In genomic region chr22:29310863-29311339, GRCh38 we compare ENCODE assay signal across 8 cellular contexts. TPM values are rescaled to one million over a fixed set of nuclear protein-coding genes. Genes with fewer than 3 reads are reported as not detected.
DNase-seq lines count a peak whose midpoint lies in the region; ATAC-seq, FAIRE-seq and TF ChIP-seq lines count a peak whose summit lies in the region.

No MANE protein-coding gene starts in this region.

- TF ChIP-seq EP300 in HepG2 (IDR thresholded peaks at IDR 0.05; ENCODE audit: low read depth in 2 of 2, low read length in 2 of 2) (no peak), HepG2 (CRISPR knock-in tag; IDR thresholded peaks at IDR 0.05; ENCODE audit: borderline replicate concordance) (no peak)

- CTCF ChIA-PET in HepG2 (lab: Yijun Ruan, JAX; ENCODE audit: low intra/inter-chr PET ratio, low total read pairs) = no interaction called here

- no peaks in the 10 kb centered on the region for H3K9me3 ChIP-seq in WERI-Rb-1 (ENCODE audit: severe bottlenecking)
- H3K9me3 ChIP-seq in HepG2 (ENCODE audit: low read length) = no peaks in the 10 kb centered on the region

- H2AFZ ChIP-seq in HepG2 (ENCODE audit: low read length) = no peak overlapping the region

- H3K27ac ChIP-seq in WERI-Rb-1 (no peak overlapping the region), coronary artery (peak overlapping the region; percentile 80 to 93), HepG2 (ENCODE audit: extremely low read length, insufficient read depth, low read length) (no peak overlapping the region)

- no peak overlapping the region for H3K4me3 ChIP-seq in LNCaP clone FGC (ENCODE audit: low read depth, low read length)
- no peak overlapping the region for H3K4me3 ChIP-seq in WERI-Rb-1 (ENCODE audit: low read depth, low read length)
- peak overlapping the region; percentile 65 for H3K4me3 ChIP-seq in coronary artery
- H3K4me3 ChIP-seq in HepG2 (replicated peaks in 1 of 3; ENCODE audit: insufficient read depth in 1 of 3, low read depth in 2 of 3, low read length in 3 of 3) = no peak overlapping the region

- H3K27me3 ChIP-seq in WERI-Rb-1 (ENCODE audit: insufficient read depth, low read depth, severe bottlenecking) (peaks cover 8% of the 10 kb centered on the region), HepG2 (ENCODE audit: control insufficient read depth in 1 of 2, insufficient read depth in 2 of 2, low read length in 2 of 2) (peaks cover 5 to 26% of the 10 kb centered on the region in 2 experiments; a peak in 4 of 5 replicates)

- no peak for FAIRE-seq in HepG2 (lab: Jason Lieb, UNC)

- H3K36me3 ChIP-seq in WERI-Rb-1 (peaks cover 17% of the 10 kb centered on the region), HepG2 (replicated peaks in 1 of 2; ENCODE audit: control insufficient read depth in 1 of 2, insufficient read depth in 2 of 2, low read length in 2 of 2) (no peaks in the 10 kb centered on the region)

- POLR2A ChIA-PET in HepG2 (lab: Yijun Ruan, JAX) = no interaction called here

- in situ Hi-C loops in HepG2 (cut with HindIII; ENCODE audit: extremely low pct_ligation_motif_present, low pct_unique_long_range_greater_than_20kb) = no loop called here

- DNase-seq in DMS153 treated with DMSO at 0.1 percent for 48 hours (lab: John Stamatoyannopoulos, UW; ENCODE audit: unreplicated experiment) (peak; percentile 55), LNCaP clone FGC (ENCODE audit: low read depth) (peak; percentile 36), WERI-Rb-1 (peak; percentile 65), coronary artery (ENCODE audit: low spot score) (peak; percentile 99), HepG2 (ENCODE audit: low spot score) (peak; percentile 73), cerebellum (ENCODE audit: low spot score) (no peak)
- peak; percentile 45 for DNase-seq in stimulated activated CD4-positive, alpha-beta T cell treated with anti-CD3 and anti-CD28 coated beads, Interleukin-2, amount 100 ng/mL, for 4 hours (ENCODE audit: low read depth)

- H3K4me2 ChIP-seq in HepG2 (ENCODE audit: low read depth, low read length) = peak overlapping the region; percentile 27; the same call in 1 of the 2 replicates

- no peaks in the 10 kb centered on the region for H3K79me2 ChIP-seq in HepG2 (ENCODE audit: insufficient read depth, low read length)

- WGBS in HepG2 (ENCODE audit: low lambda C conversion rate) = 55% methylated on average over 8 of the region's 18 CpGs

- peaks cover 60% of the 10 kb centered on the region for H3K4me1 ChIP-seq in HepG2 (ENCODE audit: insufficient read depth, low read length)

- BruUV-seq in HepG2 (replicated peaks; lab: Mats Ljungman, UMichigan) = no TSS peak

- TF ChIP-seq CTCF in LNCaP clone FGC (IDR thresholded peaks at IDR 0.05; ENCODE audit: control insufficient read depth, extremely low read depth, insufficient read depth) (no peak), WERI-Rb-1 (IDR thresholded peaks at IDR 0.05; ENCODE audit: low read depth, low read length) (no peak), coronary artery (IDR thresholded peaks at IDR 0.05) (no peak), HepG2 (CRISPR knock-in tag; IDR thresholded peaks at IDR 0.05) (no peak)

- no peaks in the 10 kb centered on the region for H4K20me1 ChIP-seq in HepG2 (ENCODE audit: insufficient read depth, low read length)

- no peak for TF ChIP-seq POLR2A in HepG2 (IDR thresholded peaks at IDR 0.05; ENCODE audit: insufficient read depth in 1 of 2, low read depth in 2 of 2, low read length in 2 of 2)

- intact Hi-C loops in HepG2 (cut with micrococcal nuclease; ENCODE audit: unreplicated experiment) = no loop called here

- ATAC-seq in HepG2 = peak; percentile 47
- ATAC-seq in GM19463 (IDR thresholded peaks at IDR 0.05; ENCODE audit: unreplicated experiment) = no peak

- H3K9ac ChIP-seq in HepG2 (ENCODE audit: insufficient read depth, low read depth, low read length) = no peak overlapping the region

- TF ChIP-seq RAD21 in HepG2 (CRISPR knock-in tag; IDR thresholded peaks at IDR 0.05) = no peak

RNA-seq across cellular contexts. Expression of gene GAS2L1, which starts 4.5 kb away (rescaled TPM):
- total RNA-seq in HepG2 (2016; rRNA removed; fragmentation: Illumina TruSeq; extraction: Trizol) (2.6 and 3.3 TPM in 2 replicates), cerebellum (3.3 TPM)
- total RNA-seq in HepG2 (2016; cell fraction: cytosol; rRNA removed; fragmentation: Illumina TruSeq; extraction: Trizol; ENCODE audit: low read depth) = 3.1 TPM in 2 replicates
- 1.9 and 3.4 TPM in 2 replicates for total RNA-seq in HepG2 (2016; cell fraction: insoluble cytoplasmic fraction; rRNA removed; fragmentation: Illumina TruSeq; extraction: Trizol)
- 6.6 and 6.7 TPM in 2 replicates for total RNA-seq in HepG2 (2016; cell fraction: membrane; rRNA removed; fragmentation: Illumina TruSeq; extraction: Trizol)
- 2.1 and 2.7 TPM in 2 replicates for total RNA-seq in HepG2 (2016; cell fraction: nucleus; rRNA removed; fragmentation: Illumina TruSeq; extraction: Trizol)
- polyA plus RNA-seq in HepG2 (2011; rRNA removed) = 1.8 and 2.2 TPM in 2 replicates
- polyA plus RNA-seq in HepG2 (2011; cell fraction: cytosol; rRNA removed) = 1.8 and 3.2 TPM in 2 replicates
- 6.0 and 8.0 TPM in 2 replicates for polyA plus RNA-seq in HepG2 (2011; cell fraction: nucleus; rRNA removed)
- 0.98 and 1.3 TPM in 2 replicates for polyA plus RNA-seq in HepG2 (2012)
- 4.1 and 4.7 TPM in 2 replicates for polyA plus RNA-seq in HepG2 (2016; cell fraction: cytosol; fragmentation: Illumina TruSeq; extraction: Trizol; ENCODE audit: low read depth)
- 3.4 and 4.4 TPM in 2 replicates for polyA plus RNA-seq in HepG2 (2016; cell fraction: insoluble cytoplasmic fraction; fragmentation: Illumina TruSeq; extraction: Trizol; ENCODE audit: low read depth)
- 7.9 and 8.8 TPM in 2 replicates for polyA plus RNA-seq in HepG2 (2016; cell fraction: membrane; fragmentation: Illumina TruSeq; extraction: Trizol; ENCODE audit: low read depth)
- 5.9 and 7.0 TPM in 2 replicates for polyA plus RNA-seq in HepG2 (2016; cell fraction: nucleus; fragmentation: Illumina TruSeq; extraction: Trizol; ENCODE audit: insufficient read depth, low read depth)
- polyA minus RNA-seq in HepG2 (2011; rRNA and poly(A)+ RNA removed; ENCODE audit: low replicate concordance) = 2.7 and 10.4 TPM in 2 replicates
- 1.5 and 1.6 TPM in 2 replicates for polyA minus RNA-seq in HepG2 (2011; cell fraction: cytosol; rRNA and poly(A)+ RNA removed)
- 1.9 and 3.5 TPM in 2 replicates for polyA minus RNA-seq in HepG2 (2011; cell fraction: nucleus; rRNA and poly(A)+ RNA removed)

RNA-seq across cellular contexts. Expression of gene RASL10A, which starts 4.6 kb away (rescaled TPM):
- total RNA-seq in HepG2 (2016; rRNA removed; fragmentation: Illumina TruSeq; extraction: Trizol) (0.22 TPM in 1 of 2 replicates, not detected in the other), cerebellum (not detected)
- total RNA-seq in HepG2 (2016; cell fraction: cytosol; rRNA removed; fragmentation: Illumina TruSeq; extraction: Trizol; ENCODE audit: low read depth) = not detected in 2 replicates
- not detected in 2 replicates for total RNA-seq in HepG2 (2016; cell fraction: insoluble cytoplasmic fraction; rRNA removed; fragmentation: Illumina TruSeq; extraction: Trizol)
- not detected in 2 replicates for total RNA-seq in HepG2 (2016; cell fraction: membrane; rRNA removed; fragmentation: Illumina TruSeq; extraction: Trizol)
- total RNA-seq in HepG2 (2016; cell fraction: nucleus; rRNA removed; fragmentation: Illumina TruSeq; extraction: Trizol) = not detected in 2 replicates
- polyA plus RNA-seq in HepG2 (2011; rRNA removed) = 0.05 and 0.08 TPM in 2 replicates
- 0.08 and 0.17 TPM in 2 replicates for polyA plus RNA-seq in HepG2 (2011; cell fraction: cytosol; rRNA removed)
- 0.40 and 1.6 TPM in 2 replicates for polyA plus RNA-seq in HepG2 (2011; cell fraction: nucleus; rRNA removed)
- polyA plus RNA-seq in HepG2 (2012) = not detected in 2 replicates
- not detected in 2 replicates for polyA plus RNA-seq in HepG2 (2016; cell fraction: cytosol; fragmentation: Illumina TruSeq; extraction: Trizol; ENCODE audit: low read depth)
- not detected in 2 replicates for polyA plus RNA-seq in HepG2 (2016; cell fraction: insoluble cytoplasmic fraction; fragmentation: Illumina TruSeq; extraction: Trizol; ENCODE audit: low read depth)
- polyA plus RNA-seq in HepG2 (2016; cell fraction: membrane; fragmentation: Illumina TruSeq; extraction: Trizol; ENCODE audit: low read depth) = not detected in 2 replicates
- 1.5 TPM in 1 of 2 replicates, not detected in the other for polyA plus RNA-seq in HepG2 (2016; cell fraction: nucleus; fragmentation: Illumina TruSeq; extraction: Trizol; ENCODE audit: insufficient read depth, low read depth)
- polyA minus RNA-seq in HepG2 (2011; rRNA and poly(A)+ RNA removed; ENCODE audit: low replicate concordance) = 0.09 TPM in 1 of 2 replicates, not detected in the other
- polyA minus RNA-seq in HepG2 (2011; cell fraction: cytosol; rRNA and poly(A)+ RNA removed) = not detected in 2 replicates
- not detected in 2 replicates for polyA minus RNA-seq in HepG2 (2011; cell fraction: nucleus; rRNA and poly(A)+ RNA removed)

RNA-seq across cellular contexts. Expression of gene EWSR1, which starts 42.8 kb away (rescaled TPM):
- total RNA-seq in HepG2 (2016; rRNA removed; fragmentation: Illumina TruSeq; extraction: Trizol) (167 and 211 TPM in 2 replicates), cerebellum (206 TPM)
- 28.9 and 32.2 TPM in 2 replicates for total RNA-seq in HepG2 (2016; cell fraction: cytosol; rRNA removed; fragmentation: Illumina TruSeq; extraction: Trizol; ENCODE audit: low read depth)
- 146 and 211 TPM in 2 replicates for total RNA-seq in HepG2 (2016; cell fraction: insoluble cytoplasmic fraction; rRNA removed; fragmentation: Illumina TruSeq; extraction: Trizol)
- 47.2 and 49.1 TPM in 2 replicates for total RNA-seq in HepG2 (2016; cell fraction: membrane; rRNA removed; fragmentation: Illumina TruSeq; extraction: Trizol)
- total RNA-seq in HepG2 (2016; cell fraction: nucleus; rRNA removed; fragmentation: Illumina TruSeq; extraction: Trizol) = 216 and 251 TPM in 2 replicates
- polyA plus RNA-seq in HepG2 (2011; rRNA removed) = 326 and 401 TPM in 2 replicates
- 202 and 208 TPM in 2 replicates for polyA plus RNA-seq in HepG2 (2011; cell fraction: cytosol; rRNA removed)
- 687 and 755 TPM in 2 replicates for polyA plus RNA-seq in HepG2 (2011; cell fraction: nucleus; rRNA removed)
- 138 and 189 TPM in 2 replicates for polyA plus RNA-seq in HepG2 (2012)
- polyA plus RNA-seq in HepG2 (2016; cell fraction: cytosol; fragmentation: Illumina TruSeq; extraction: Trizol; ENCODE audit: low read depth) = 22.8 and 25.5 TPM in 2 replicates
- 183 and 203 TPM in 2 replicates for polyA plus RNA-seq in HepG2 (2016; cell fraction: insoluble cytoplasmic fraction; fragmentation: Illumina TruSeq; extraction: Trizol; ENCODE audit: low read depth)
- polyA plus RNA-seq in HepG2 (2016; cell fraction: membrane; fragmentation: Illumina TruSeq; extraction: Trizol; ENCODE audit: low read depth) = 29.2 and 38.3 TPM in 2 replicates
- 477 and 502 TPM in 2 replicates for polyA plus RNA-seq in HepG2 (2016; cell fraction: nucleus; fragmentation: Illumina TruSeq; extraction: Trizol; ENCODE audit: insufficient read depth, low read depth)
- polyA minus RNA-seq in HepG2 (2011; rRNA and poly(A)+ RNA removed; ENCODE audit: low replicate concordance) = 381 and 574 TPM in 2 replicates
- 103 and 111 TPM in 2 replicates for polyA minus RNA-seq in HepG2 (2011; cell fraction: cytosol; rRNA and poly(A)+ RNA removed)
- polyA minus RNA-seq in HepG2 (2011; cell fraction: nucleus; rRNA and poly(A)+ RNA removed) = 302 and 303 TPM in 2 replicates

RNA-seq across cellular contexts. Expression of gene RHBDD3, which starts 43.1 kb away (rescaled TPM):
- total RNA-seq in HepG2 (2016; rRNA removed; fragmentation: Illumina TruSeq; extraction: Trizol) = 12.6 and 26.7 TPM in 2 replicates
- total RNA-seq in HepG2 (2016; cell fraction: cytosol; rRNA removed; fragmentation: Illumina TruSeq; extraction: Trizol; ENCODE audit: low read depth) = 8.3 and 9.2 TPM in 2 replicates
- 12.3 and 26.7 TPM in 2 replicates for total RNA-seq in HepG2 (2016; cell fraction: insoluble cytoplasmic fraction; rRNA removed; fragmentation: Illumina TruSeq; extraction: Trizol)
- total RNA-seq in HepG2 (2016; cell fraction: membrane; rRNA removed; fragmentation: Illumina TruSeq; extraction: Trizol) = 16.9 and 21.6 TPM in 2 replicates
- total RNA-seq in HepG2 (2016; cell fraction: nucleus; rRNA removed; fragmentation: Illumina TruSeq; extraction: Trizol) = 24.7 and 26.9 TPM in 2 replicates
- 12.1 and 21.0 TPM in 2 replicates for polyA plus RNA-seq in HepG2 (2011; rRNA removed)
- polyA plus RNA-seq in HepG2 (2011; cell fraction: cytosol; rRNA removed) = 10.6 and 17.9 TPM in 2 replicates
- polyA plus RNA-seq in HepG2 (2011; cell fraction: nucleus; rRNA removed) = 38.6 and 38.8 TPM in 2 replicates
- 8.5 and 12.8 TPM in 2 replicates for polyA plus RNA-seq in HepG2 (2012)
- polyA plus RNA-seq in HepG2 (2016; cell fraction: cytosol; fragmentation: Illumina TruSeq; extraction: Trizol; ENCODE audit: low read depth) = 6.5 and 10.4 TPM in 2 replicates
- polyA plus RNA-seq in HepG2 (2016; cell fraction: insoluble cytoplasmic fraction; fragmentation: Illumina TruSeq; extraction: Trizol; ENCODE audit: low read depth) = 10.8 and 11.3 TPM in 2 replicates
- polyA plus RNA-seq in HepG2 (2016; cell fraction: membrane; fragmentation: Illumina TruSeq; extraction: Trizol; ENCODE audit: low read depth) = 11.9 and 12.6 TPM in 2 replicates
- 59.8 and 60.3 TPM in 2 replicates for polyA plus RNA-seq in HepG2 (2016; cell fraction: nucleus; fragmentation: Illumina TruSeq; extraction: Trizol; ENCODE audit: insufficient read depth, low read depth)
- 9.9 and 18.2 TPM in 2 replicates for polyA minus RNA-seq in HepG2 (2011; rRNA and poly(A)+ RNA removed; ENCODE audit: low replicate concordance)
- polyA minus RNA-seq in HepG2 (2011; cell fraction: cytosol; rRNA and poly(A)+ RNA removed) = 5.7 and 7.1 TPM in 2 replicates
- polyA minus RNA-seq in HepG2 (2011; cell fraction: nucleus; rRNA and poly(A)+ RNA removed) = 7.7 and 9.3 TPM in 2 replicates
- 21.1 TPM for total RNA-seq in cerebellum

Comparison
In these comparisons a context has a peak if more than half of its experiments do, and no peak if none do; other contexts are left out.
1. H3K27ac ChIP-seq: peak in coronary artery (2 of 2); none in WERI-Rb-1 (single experiment) and HepG2 (single experiment).